ENCODE assay signal across 26 cellular contexts in genomic region chr12:106018286-106018685, GRCh38.
"Had no signal": no experiment of that assay in that cellular context is flagged by ENCODE, and none has a peak within 500 bp of the region (broad histone marks: within the 10 kb centered on the region; RNA-seq: fewer than 3 reads in every experiment).

No MANE protein-coding gene starts in this region.

- H3K27me3 ChIP-seq: body of pancreas, foreskin keratinocyte, gastrocnemius medialis, heart left ventricle had no signal

- H3K9me3 ChIP-seq: adrenal gland, body of pancreas, gastrocnemius medialis had no signal

- H3K36me3 ChIP-seq: adrenal gland, gastrocnemius medialis, heart left ventricle had no signal

- ATAC-seq: activated CD4-positive, alpha-beta T cell treated with anti-CD3 and anti-CD28 coated beads for 36 hours; activated CD8-positive, alpha-beta memory T cell treated with anti-CD3 and anti-CD28 coated beads, Interleukin-2, amount 10 ng/mL, durations not matched to agents 7 days and 5 days; activated CD8-positive, alpha-beta T cell treated with anti-CD3 and anti-CD28 coated beads, Interleukin-2, amount 10 ng/mL, durations not matched to agents 7 days and 5 days; activated naive CD8-positive, alpha-beta T cell treated with anti-CD3 and anti-CD28 coated beads, Interleukin-2, amount 50 U/mL, for 24 hours; body of pancreas; foreskin keratinocyte; gastrocnemius medialis; heart left ventricle had no signal

- H3K27ac ChIP-seq: adrenal gland, body of pancreas, foreskin keratinocyte, gastrocnemius medialis, heart left ventricle had no signal

- H3K4me1 ChIP-seq: adrenal gland, foreskin keratinocyte had no signal

- H3K4me3 ChIP-seq: adrenal gland, body of pancreas, gastrocnemius medialis, heart left ventricle had no signal

- DNase-seq: activated CD4-positive, alpha-beta memory T cell treated with anti-CD3 and anti-CD28 coated beads for 36 hours; activated CD4-positive, alpha-beta T cell treated with anti-CD3 and anti-CD28 coated beads for 36 hours; activated CD4-positive, alpha-beta T cell treated with anti-CD3 and anti-CD28 coated beads, Interleukin-2, amount 10 ng/mL, durations not matched to agents 24 days and 14 days; activated CD4-positive, CD25-positive, alpha-beta regulatory T cell; activated CD4-positive, CD25-positive, alpha-beta regulatory T cell treated with anti-CD3 and anti-CD28 coated beads, Interleukin-2, amount 50 U/mL, for 72 hours; activated CD8-positive, alpha-beta memory T cell treated with anti-CD3 and anti-CD28 coated beads, Interleukin-2, amount 10 ng/mL, durations not matched to agents 7 days and 5 days; activated CD8-positive, alpha-beta memory T cell treated with anti-CD3 and anti-CD28 coated beads, Interleukin-2, amount 50 U/mL, for 4 hours; activated CD8-positive, alpha-beta T cell treated with anti-CD3 and anti-CD28 coated beads, Interleukin-2, amount 10 ng/mL, durations not matched to agents 7 days and 5 days; activated effector memory CD4-positive, alpha-beta T cell treated with anti-CD3 and anti-CD28 coated beads, Interleukin-2, amount 50 U/mL, for 16 hours; activated naive CD4-positive, alpha-beta T cell treated with anti-CD3 and anti-CD28 coated beads for 36 hours; activated naive CD8-positive, alpha-beta T cell treated with anti-CD3 and anti-CD28 coated beads for 36 hours; activated naive CD8-positive, alpha-beta T cell treated with anti-CD3 and anti-CD28 coated beads, Interleukin-2, amount 50 U/mL, for 24 hours; activated T-cell treated with anti-CD3 and anti-CD28 coated beads, Interleukin-2, amount 50 U/mL, for 1 hour; activated T-cell treated with anti-CD3 and anti-CD28 coated beads, Interleukin-2, amount 50 U/mL, for 48 hours; adrenal gland; amygdala; aorta; body of pancreas; caudate nucleus; effector CD8-positive, alpha-beta T cell; foreskin keratinocyte; gastrocnemius medialis; glutamatergic neuron; heart left ventricle; hypothalamus; T-helper 2 cell had no signal
